Comparison of ENCODE assay signal across 1 cellular context in genomic region chr1:154405762-154406571, GRCh38.
TF ChIP-seq lines count a peak whose summit lies in the region.

No MANE protein-coding gene starts in this region.

TF ChIP-seq in HCT116, 20 proteins besides CTCF, POLR2A, EP300 and RAD21 (continued from another document):
- peak; percentile 6 for TF ChIP-seq TCF7L2 (IDR thresholded peaks at IDR 0.05; ENCODE audit: borderline replicate concordance, extremely low read depth, insufficient read depth, insufficient read length)
- TF ChIP-seq CEBPB (IDR thresholded peaks at IDR 0.05; ENCODE audit: low read depth) = no peak
- TF ChIP-seq, protein P1, sequence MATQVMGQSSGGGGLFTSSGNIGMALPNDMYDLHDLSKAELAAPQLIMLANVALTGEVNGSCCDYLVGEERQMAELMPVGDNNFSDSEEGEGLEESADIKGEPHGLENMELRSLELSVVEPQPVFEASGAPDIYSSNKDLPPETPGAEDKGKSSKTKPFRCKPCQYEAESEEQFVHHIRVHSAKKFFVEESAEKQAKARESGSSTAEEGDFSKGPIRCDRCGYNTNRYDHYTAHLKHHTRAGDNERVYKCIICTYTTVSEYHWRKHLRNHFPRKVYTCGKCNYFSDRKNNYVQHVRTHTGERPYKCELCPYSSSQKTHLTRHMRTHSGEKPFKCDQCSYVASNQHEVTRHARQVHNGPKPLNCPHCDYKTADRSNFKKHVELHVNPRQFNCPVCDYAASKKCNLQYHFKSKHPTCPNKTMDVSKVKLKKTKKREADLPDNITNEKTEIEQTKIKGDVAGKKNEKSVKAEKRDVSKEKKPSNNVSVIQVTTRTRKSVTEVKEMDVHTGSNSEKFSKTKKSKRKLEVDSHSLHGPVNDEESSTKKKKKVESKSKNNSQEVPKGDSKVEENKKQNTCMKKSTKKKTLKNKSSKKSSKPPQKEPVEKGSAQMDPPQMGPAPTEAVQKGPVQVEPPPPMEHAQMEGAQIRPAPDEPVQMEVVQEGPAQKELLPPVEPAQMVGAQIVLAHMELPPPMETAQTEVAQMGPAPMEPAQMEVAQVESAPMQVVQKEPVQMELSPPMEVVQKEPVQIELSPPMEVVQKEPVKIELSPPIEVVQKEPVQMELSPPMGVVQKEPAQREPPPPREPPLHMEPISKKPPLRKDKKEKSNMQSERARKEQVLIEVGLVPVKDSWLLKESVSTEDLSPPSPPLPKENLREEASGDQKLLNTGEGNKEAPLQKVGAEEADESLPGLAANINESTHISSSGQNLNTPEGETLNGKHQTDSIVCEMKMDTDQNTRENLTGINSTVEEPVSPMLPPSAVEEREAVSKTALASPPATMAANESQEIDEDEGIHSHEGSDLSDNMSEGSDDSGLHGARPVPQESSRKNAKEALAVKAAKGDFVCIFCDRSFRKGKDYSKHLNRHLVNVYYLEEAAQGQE (IDR thresholded peaks at IDR 0.05; ENCODE audit: low read depth) = no peak
- no peak for TF ChIP-seq EZH2phosphoT487 (IDR thresholded peaks at IDR 0.05; ENCODE audit: borderline replicate concordance)
- TF ChIP-seq EZH2 (IDR thresholded peaks at IDR 0.05) = no peak
- no peak for TF ChIP-seq ZFX (IDR thresholded peaks at IDR 0.05)
- TF ChIP-seq SP1 (IDR thresholded peaks at IDR 0.05; ENCODE audit: low read depth) = peak; percentile 21; the same call in 1 of the 2 replicates
- 0 out of 2 replicates have a peak, but pooled peaks have one; percentile 71 for TF ChIP-seq MAX (IDR thresholded peaks at IDR 0.05)
- no peak for TF ChIP-seq POLR2AphosphoS5 (IDR thresholded peaks at IDR 0.05; ENCODE audit: low read depth, low read length)
- TF ChIP-seq FOSL1 (IDR thresholded peaks at IDR 0.05; ENCODE audit: low read depth) = peak; percentile 81
- peak; percentile 72 for TF ChIP-seq EGR1 (IDR thresholded peaks at IDR 0.05; ENCODE audit: low read depth)
